ENCODE assay signal across 8 cellular contexts in genomic region chr1:150186789-150187559, GRCh38. TPM values are rescaled to one million over a fixed set of nuclear protein-coding genes. Genes with fewer than 3 reads are reported as not detected.
DNase-seq lines count a peak whose midpoint lies in the region; ATAC-seq and TF ChIP-seq lines count a peak whose summit lies in the region.

No MANE protein-coding gene starts in this region.

- peaks cover 8% of the 10 kb centered on the region; the same call in 1 of the 2 replicates for H3F3A ChIP-seq in GM23248 (ENCODE audit: insufficient read depth)

- H3K9ac ChIP-seq in GM23248, result peak overlapping the region; percentile 57

- no peaks in the 10 kb centered on the region for H3K36me3 Mint-ChIP-seq in activated T-cell treated with anti-CD3 and anti-CD28 coated beads, Interleukin-2, amount 50 U/mL, for 72 hours (ENCODE audit: insufficient read depth in 2 of 2)

- H3K27ac ChIP-seq in GM23248 (peak overlapping the region; percentile 70), psoas muscle (no peak overlapping the region)

- H3K4me1 Mint-ChIP-seq in activated T-cell treated with anti-CD3 and anti-CD28 coated beads, Interleukin-2, amount 50 U/mL, for 72 hours (ENCODE audit: low read depth), result peaks cover 11% of the 10 kb centered on the region

- ATAC-seq in activated T-cell treated with anti-CD3 and anti-CD28 coated beads, Interleukin-2, amount 50 U/mL, for 72 hours (replicated peaks in 1 of 2), result peak; percentile 76 to 80
- ATAC-seq in psoas muscle (peak; percentile 34 to 73 (median 44)), HG03432 (IDR thresholded peaks at IDR 0.05; ENCODE audit: unreplicated experiment) (no peak)

- TF ChIP-seq CTCF in BE2C (IDR thresholded peaks at IDR 0.05; ENCODE audit: low read depth, low read length) (peak; percentile 55), psoas muscle (IDR thresholded peaks at IDR 0.05) (peak; percentile 55)

- no peaks in the 10 kb centered on the region for H3K9me2 ChIP-seq in GM23248 (ENCODE audit: insufficient read depth)

- H2AFZ ChIP-seq in GM23248, result peak overlapping the region; percentile 83

- H3K27ac Mint-ChIP-seq in activated T-cell treated with anti-CD3 and anti-CD28 coated beads, Interleukin-2, amount 50 U/mL, for 72 hours, result no peak overlapping the region

- no peaks in the 10 kb centered on the region for H3K4me1 ChIP-seq in BE2C
- H3K4me1 ChIP-seq in GM23248 (ENCODE audit: insufficient read depth), result peaks cover 19% of the 10 kb centered on the region
- H3K4me1 ChIP-seq in psoas muscle, result no peaks in the 10 kb centered on the region

- intact Hi-C loops in psoas muscle (cut with DNase I), result no loop called here

- DNase-seq in BE2C (peak; percentile 14), GM23248 (peak; percentile 70), NCI-H69 (lab: John Stamatoyannopoulos, UW) (peak; percentile 77), globus pallidus (ENCODE audit: low spot score) (peak; percentile 52), psoas muscle (no peak), NCI-H226 (no peak)
- peak; percentile 23 to 26 for DNase-seq in activated T-cell treated with anti-CD3 and anti-CD28 coated beads, Interleukin-2, amount 50 U/mL, for 72 hours

- no peaks in the 10 kb centered on the region for H3K9me3 ChIP-seq in BE2C
- no peaks in the 10 kb centered on the region for H3K9me3 ChIP-seq in GM23248 (ENCODE audit: low read depth)
- no peaks in the 10 kb centered on the region for H3K9me3 ChIP-seq in psoas muscle

- 14% methylated on average over 10 of the region's 10 CpGs for WGBS in GM23248 (ENCODE audit: low coverage in 1 of 2, low lambda C conversion rate in 2 of 2, missing lambda C conversion rate in 2 of 2), 2 experiments
- WGBS in psoas muscle, 3 donors, result 35 to 49% (median 37%) methylated on average over 10 of the region's 10 CpGs

- H3K4me3 Mint-ChIP-seq in activated T-cell treated with anti-CD3 and anti-CD28 coated beads, Interleukin-2, amount 50 U/mL, for 72 hours, result peak overlapping the region; percentile 48 to 54

- H3K27me3 ChIP-seq in BE2C (no peaks in the 10 kb centered on the region), GM23248 (replicated peaks; ENCODE audit: insufficient read depth) (no peaks in the 10 kb centered on the region), psoas muscle (ENCODE audit: insufficient read depth in 3 of 3, low read length in 2 of 3) (no peaks in the 10 kb centered on the region)

- H3K79me2 ChIP-seq in GM23248 (ENCODE audit: insufficient read depth), result no peaks in the 10 kb centered on the region

- H3K36me3 ChIP-seq in BE2C, result no peaks in the 10 kb centered on the region
- H3K36me3 ChIP-seq in GM23248 (ENCODE audit: low read depth), result no peaks in the 10 kb centered on the region
- no peaks in the 10 kb centered on the region for H3K36me3 ChIP-seq in psoas muscle (ENCODE audit: insufficient read depth in 1 of 2, low read depth in 1 of 2)

- peak overlapping the region; percentile 80 for H3K4me2 ChIP-seq in GM23248 (ENCODE audit: unreplicated experiment)

- no peaks in the 10 kb centered on the region for H3K9me3 Mint-ChIP-seq in activated T-cell treated with anti-CD3 and anti-CD28 coated beads, Interleukin-2, amount 50 U/mL, for 72 hours

- H3K4me3 ChIP-seq in BE2C (ENCODE audit: low read depth, low read length), result no peak overlapping the region
- H3K4me3 ChIP-seq in GM23248, result peak overlapping the region; percentile 61
- H3K4me3 ChIP-seq in psoas muscle, result no peak overlapping the region

- in situ Hi-C loops in GM23248 (cut with MboI), result no loop called here

- no peaks in the 10 kb centered on the region for H4K20me1 ChIP-seq in GM23248 (ENCODE audit: insufficient read depth)

- no peaks in the 10 kb centered on the region for H3K27me3 Mint-ChIP-seq in activated T-cell treated with anti-CD3 and anti-CD28 coated beads, Interleukin-2, amount 50 U/mL, for 72 hours (ENCODE audit: low read depth)

RNA-seq across cellular contexts. Expression of gene PLEKHO1, which starts 37.3 kb away (rescaled TPM):
- 44.5 TPM for polyA plus RNA-seq in BE2C (2012; ENCODE audit: insufficient read depth, insufficient read length, low read depth)
- 24.8 and 26.9 TPM in 2 replicates for total RNA-seq in GM23248 (2014; rRNA removed; shearing (Covaris generic))
- polyA plus RNA-seq in GM23248 (2016; fragmentation: Nextera tagmentation; extraction: Ambion mirVana), result 30.7 and 34.8 TPM in 2 replicates
- total RNA-seq in activated T-cell treated with anti-CD3 and anti-CD28 coated beads, Interleukin-2, amount 50 U/mL, for 72 hours, result 10 to 100 TPM; 21.9 to 42.7 TPM
- 10 to 100 TPM; 37.7 to 68.7 (median 41.9) TPM for total RNA-seq in psoas muscle
- polyA plus RNA-seq in psoas muscle, result 100 to 1,000 TPM in 1 of 3 donors, 10 to 100 TPM in 2; 71.4 to 119 (median 84.9) TPM

RNA-seq across cellular contexts. Expression of gene ANP32E, which starts 48.9 kb away (rescaled TPM):
- 32.3 TPM for polyA plus RNA-seq in BE2C (2012; ENCODE audit: insufficient read depth, insufficient read length, low read depth)
- 13.5 and 14.4 TPM in 2 replicates for total RNA-seq in GM23248 (2014; rRNA removed; shearing (Covaris generic))
- polyA plus RNA-seq in GM23248 (2016; fragmentation: Nextera tagmentation; extraction: Ambion mirVana) (52.9 and 55.2 TPM in 2 replicates), psoas muscle (10 to 100 TPM; 14.4 to 93.0 (median 23.2) TPM)
- 100 to 1,000 TPM; 151 to 157 TPM for total RNA-seq in activated T-cell treated with anti-CD3 and anti-CD28 coated beads, Interleukin-2, amount 50 U/mL, for 72 hours
- 10 to 100 TPM; 26.9 to 37.4 (median 31.9) TPM for total RNA-seq in psoas muscle

Comparison
In these comparisons a context has a peak if more than half of its experiments do, and no peak if none do; other contexts are left out.
1. DNase-seq: peak in BE2C (single experiment), GM23248 (single experiment), NCI-H69 (single experiment), activated T-cell treated with anti-CD3 and anti-CD28 coated beads, Interleukin-2, amount 50 U/mL, for 72 hours (2 of 2) and globus pallidus (single experiment); none in psoas muscle (0 of 2) and NCI-H226 (single experiment).